ENCODE assay signal across 9 cellular contexts in the genomic region with DNA sequence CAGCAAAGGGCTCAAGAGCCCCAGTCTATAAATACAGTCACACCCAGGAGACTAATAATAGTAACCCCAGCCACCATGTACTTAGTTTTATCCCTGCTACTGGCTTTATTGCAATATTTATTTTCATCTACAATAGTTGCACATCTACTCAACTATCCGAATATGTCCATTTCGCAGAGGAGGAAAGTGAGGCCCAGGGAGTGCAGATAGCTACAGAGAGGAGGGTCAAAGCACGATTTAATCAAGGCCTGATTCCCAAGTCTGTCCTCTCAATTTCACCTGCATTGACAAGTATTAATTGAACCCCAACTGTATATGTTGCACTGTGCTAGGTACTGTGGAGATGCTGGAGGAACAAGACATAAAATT. TPM values are rescaled to one million over a fixed set of nuclear protein-coding genes. Genes with fewer than 3 reads are reported as not detected.
DNase-seq lines count a peak whose midpoint lies in the region; ATAC-seq and TF ChIP-seq lines count a peak whose summit lies in the region.
"Had no signal": no experiment of that assay in that cellular context is flagged by ENCODE, and none has a peak within 500 bp of the region (broad histone marks: within the 10 kb centered on the region; RNA-seq: fewer than 3 reads in every experiment).

No MANE protein-coding gene starts in this region.

- H3K4me3 Mint-ChIP-seq in IgD-negative memory B cell, result peak overlapping the region; percentile 83 to 93 (median 88)
- peak overlapping the region; percentile 70 for H3K4me3 Mint-ChIP-seq in chondrocyte (ENCODE audit: unreplicated experiment)
- H3K4me3 Mint-ChIP-seq in naive B cell, result peak overlapping the region; percentile 81 to 92 (median 88)

- H3K27me3 Mint-ChIP-seq in IgD-negative memory B cell (no peaks in the 10 kb centered on the region), chondrocyte (ENCODE audit: low read depth) (no peaks in the 10 kb centered on the region), naive B cell (no peaks in the 10 kb centered on the region)

- no peak for DNase-seq in AG09309 (ENCODE audit: low read depth)
- DNase-seq in chondrocyte (ENCODE audit: low spot score), result no peak
- DNase-seq in naive B cell, result no peak
- no peak for DNase-seq in NCI-H146 treated with DMSO at 0.1 percent for 48 hours (lab: John Stamatoyannopoulos, UW; ENCODE audit: unreplicated experiment)
- DNase-seq in GM10248 (ENCODE audit: extremely low spot score), result no peak
- DNase-seq: central memory CD4-positive, alpha-beta T cell had no signal

- H3K27ac Mint-ChIP-seq in IgD-negative memory B cell (peak overlapping the region; percentile 89 to 98 (median 92)), chondrocyte (ENCODE audit: unreplicated experiment) (peak overlapping the region; percentile 96), naive B cell (peak overlapping the region; percentile 80 to 96 (median 94))

- H3K4me3 ChIP-seq in AG09309 (ENCODE audit: control insufficient read depth, low read depth, low read length), result peak overlapping the region; percentile 50

- POLR2A ChIA-PET in GM10248 (lab: Yijun Ruan, JAX), result no interaction called here

- H3K9me3 Mint-ChIP-seq in IgD-negative memory B cell (no peaks in the 10 kb centered on the region), chondrocyte (ENCODE audit: low read depth) (no peaks in the 10 kb centered on the region), naive B cell (peaks cover 0 to 3% (median 0%) of the 10 kb centered on the region in 7 donors)

- CTCF ChIA-PET in GM10248 (lab: Yijun Ruan, JAX), result interaction anchor here (1.7 to 4.1 kb wide), 3 partner anchors 9 to 25 kb away, joined by 7 to 28 read pairs (median 9); no protein-coding TSS in a partner anchor

- H3K36me3 Mint-ChIP-seq in IgD-negative memory B cell (no peaks in the 10 kb centered on the region), chondrocyte (ENCODE audit: low read depth) (no peaks in the 10 kb centered on the region), naive B cell (no peaks in the 10 kb centered on the region)

- H3K4me1 Mint-ChIP-seq in IgD-negative memory B cell, result peaks cover 16 to 20% (median 18%) of the 10 kb centered on the region in 3 donors
- peaks cover 27% of the 10 kb centered on the region for H3K4me1 Mint-ChIP-seq in chondrocyte (ENCODE audit: low read depth)
- H3K4me1 Mint-ChIP-seq in naive B cell, result peaks cover 29 to 53% (median 33%) of the 10 kb centered on the region in 3 donors

- TF ChIP-seq CTCF in AG09309 (IDR thresholded peaks at IDR 0.05; ENCODE audit: control insufficient read depth, insufficient read depth, low read depth, low read length, missing control alignments), result no peak
- TF ChIP-seq CTCF in chondrocyte (IDR thresholded peaks at IDR 0.05), result no peak
- no peak for TF ChIP-seq CTCF in GM10248 (IDR thresholded peaks at IDR 0.05; ENCODE audit: control extremely low read depth, extremely low read depth, low read depth, missing control alignments)

- ATAC-seq in naive B cell (ENCODE audit: low read depth in 2 of 2), result no peak
- ATAC-seq in GM18502 (IDR thresholded peaks at IDR 0.05; ENCODE audit: poor library complexity, unreplicated experiment), result no peak
- no peak for ATAC-seq in GM18498 (IDR thresholded peaks at IDR 0.05; ENCODE audit: unreplicated experiment)

RNA-seq across cellular contexts. Expression of a gene that starts 4.0 kb away (rescaled TPM):
- polyA plus RNA-seq in IgD-negative memory B cell (292 TPM), naive B cell (ENCODE audit: low read depth in 6 of 6) (100 to 1,000 TPM; 110 to 208 (median 153) TPM)
- 120 to 203 TPM (median 187 TPM) in 3 replicates for total RNA-seq in chondrocyte

RNA-seq across cellular contexts. Expression of a gene that starts 5.2 kb away (rescaled TPM):
- 0.49 TPM for polyA plus RNA-seq in IgD-negative memory B cell
- 1.6 to 3.5 TPM (median 2.9 TPM) in 3 replicates for total RNA-seq in chondrocyte
- polyA plus RNA-seq in naive B cell (ENCODE audit: low read depth in 6 of 6), result under 1 TPM in 5 of 6 donors, not detected in 1; 0.18 to 0.96 (median 0.35) TPM

RNA-seq across cellular contexts. Expression of a gene that starts 18.4 kb away (rescaled TPM):
- 9.5 TPM for polyA plus RNA-seq in IgD-negative memory B cell
- total RNA-seq in chondrocyte, result 7.2 to 8.2 TPM (median 7.5 TPM) in 3 replicates
- polyA plus RNA-seq in naive B cell (ENCODE audit: low read depth in 6 of 6), result 1 to 10 TPM in 5 of 6 donors, not detected in 1; 3.6 to 8.6 (median 5.4) TPM

RNA-seq across cellular contexts. Expression of a gene that starts 32.3 kb away (rescaled TPM):
- 1.1 TPM for polyA plus RNA-seq in IgD-negative memory B cell
- total RNA-seq in chondrocyte, result 0.87 to 1.5 TPM (median 1.4 TPM) in 3 replicates
- 1 to 10 TPM in 1 of 6 donors, under 1 TPM in 4, not detected in 1; 0.15 to 1.3 (median 0.47) TPM for polyA plus RNA-seq in naive B cell (ENCODE audit: low read depth in 6 of 6)

RNA-seq across cellular contexts. Expression of a gene that starts 44.2 kb away (rescaled TPM):
- 27.3 TPM for polyA plus RNA-seq in IgD-negative memory B cell
- total RNA-seq in chondrocyte, result 16.0 to 17.5 TPM (median 17.2 TPM) in 3 replicates
- polyA plus RNA-seq in naive B cell (ENCODE audit: low read depth in 6 of 6), result 10 to 100 TPM; 17.9 to 33.9 (median 22.0) TPM
